ENCODE assay signal across 21 cellular contexts in the genomic region with DNA sequence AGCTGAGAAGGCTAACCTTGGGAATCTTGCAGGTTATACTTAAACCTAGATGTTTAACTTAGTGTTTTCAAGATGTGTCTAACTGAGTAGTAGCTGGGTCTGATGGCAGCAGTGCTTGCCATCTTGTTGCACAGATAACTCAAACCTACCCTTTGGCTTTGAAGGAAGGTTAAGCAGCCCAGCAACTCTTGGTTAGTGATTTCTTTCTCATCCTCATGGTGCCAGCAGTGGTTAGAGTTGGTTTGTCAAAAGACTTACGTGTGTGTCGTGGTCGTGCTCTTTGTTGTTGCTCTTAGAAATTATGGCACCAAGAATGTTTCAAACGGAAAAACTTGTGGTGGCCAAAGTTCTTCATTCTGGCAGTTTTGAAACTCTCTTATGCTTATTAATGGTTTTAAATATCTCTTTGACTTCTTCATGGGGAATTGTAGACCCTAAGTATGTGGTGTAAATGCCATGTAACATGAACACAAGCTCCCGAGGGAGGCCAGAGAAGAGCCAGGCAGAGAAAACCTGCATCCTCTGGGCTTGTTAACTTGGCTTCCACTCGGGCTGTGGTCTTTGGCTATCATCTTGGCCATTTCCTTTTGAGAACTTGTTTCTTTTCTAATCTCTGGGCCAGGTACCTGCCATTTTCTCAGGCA.
A peak's percentile ranks its signal among the peaks of the same experiment; 100 is the strongest.
DNase-seq lines count a peak whose midpoint lies in the region; ATAC-seq, FAIRE-seq and TF ChIP-seq lines count a peak whose summit lies in the region.
"Had no signal": no experiment of that assay in that cellular context is flagged by ENCODE, and none has a peak within 500 bp of the region (broad histone marks: within the 10 kb centered on the region; RNA-seq: fewer than 3 reads in every experiment).

No MANE protein-coding gene starts in this region.

- POLR2A ChIA-PET in endothelial cell of umbilical vein (lab: Charles Lee) = no interaction called here

- dilution Hi-C loops in endothelial cell of umbilical vein (cut with MboI; ENCODE audit: extremely low pct_ligation_motif_present, low sequenced_read_pairs) = no loop called here

- TF ChIP-seq CTCF in endothelial cell of umbilical vein (IDR thresholded peaks at IDR 0.05; ENCODE audit: extremely low read depth in 1 of 2, insufficient read depth in 1 of 2, low read depth in 1 of 2, low read length in 2 of 2) (no peak), progenitor cell of endocrine pancreas (IDR thresholded peaks at IDR 0.05; ENCODE audit: unreplicated experiment) (no peak), heart left ventricle (IDR thresholded peaks at IDR 0.05) (no peak)

- no peaks in the 10 kb centered on the region for H3K27me3 Mint-ChIP-seq in progenitor cell of endocrine pancreas
- H3K27me3 Mint-ChIP-seq: CD4-positive, alpha-beta memory T cell had no signal

- H3K27me3 ChIP-seq in endothelial cell of umbilical vein (ENCODE audit: control insufficient read depth in 2 of 2, insufficient read depth in 2 of 2, low read length in 2 of 2) (no peaks in the 10 kb centered on the region), heart left ventricle (no peaks in the 10 kb centered on the region)
- H3K27me3 ChIP-seq: BE2C had no signal

- H3K36me3 Mint-ChIP-seq in progenitor cell of endocrine pancreas (ENCODE audit: insufficient read depth) = peaks cover 37% of the 10 kb centered on the region

- H3K9me1 ChIP-seq in endothelial cell of umbilical vein (replicated peaks; ENCODE audit: control insufficient read depth, extremely low read depth, insufficient read depth, low read length) = no peaks in the 10 kb centered on the region

- H3K9me3 ChIP-seq in endothelial cell of umbilical vein (replicated peaks; ENCODE audit: control insufficient read depth, insufficient read depth, low read length) = no peaks in the 10 kb centered on the region
- no peaks in the 10 kb centered on the region for H3K9me3 ChIP-seq in heart left ventricle
- H3K9me3 ChIP-seq: BE2C, HAP-1 had no signal

- CTCF ChIA-PET in endothelial cell of umbilical vein (lab: Charles Lee) = interaction anchor here (0.8 kb wide), 1 partner anchor 61 kb away, joined by 3 read pairs; a partner anchor contains a TSS

- no peak for ATAC-seq in heart left ventricle

- TF ChIP-seq POLR2A in GM12891 (IDR thresholded peaks at IDR 0.05; ENCODE audit: low read depth, low read length) (no peak), endothelial cell of umbilical vein (IDR thresholded peaks at IDR 0.05; ENCODE audit: low read depth, low read length) (no peak), heart left ventricle (IDR thresholded peaks at IDR 0.05) (no peak)

- no peaks in the 10 kb centered on the region for H3K79me2 ChIP-seq in endothelial cell of umbilical vein (ENCODE audit: control insufficient read depth, insufficient read depth, low read length)

- H3K4me3 Mint-ChIP-seq in progenitor cell of endocrine pancreas (ENCODE audit: low read depth) = no peak overlapping the region
- H3K4me3 Mint-ChIP-seq: CD4-positive, alpha-beta memory T cell had no signal

- H3K9ac ChIP-seq in endothelial cell of umbilical vein (replicated peaks; ENCODE audit: extremely low read depth, insufficient read depth, low read length) = no peak overlapping the region

- H3K27ac ChIP-seq in endothelial cell of umbilical vein (ENCODE audit: insufficient read depth, low read depth, low read length) (no peak overlapping the region), heart left ventricle (no peak overlapping the region)
- H3K27ac ChIP-seq: C4-2B had no signal

- H3K4me1 ChIP-seq in endothelial cell of umbilical vein (ENCODE audit: control insufficient read depth, extremely low read depth, insufficient read depth, low read length) (no peaks in the 10 kb centered on the region), heart left ventricle (peaks cover 0 to 11% (median 5%) of the 10 kb centered on the region in 12 donors)

- H3K4me3 ChIP-seq in endothelial cell of umbilical vein (replicated peaks in 1 of 3; ENCODE audit: insufficient read depth in 1 of 3, low read depth in 1 of 3, low read length in 3 of 3) (no peak overlapping the region), heart left ventricle (no peak overlapping the region)
- H3K4me3 ChIP-seq: HAP-1 had no signal

- H3K4me2 ChIP-seq in endothelial cell of umbilical vein (ENCODE audit: insufficient read depth, low read length) = no peak overlapping the region

- DNase-seq in GM12891 (ENCODE audit: insufficient read length, low spot score) (no peak), MV-4-11 (lab: John Stamatoyannopoulos, UW) (peak; percentile 18), endothelial cell of umbilical vein (ENCODE audit: low read depth, low spot score) (no peak), progenitor cell of endocrine pancreas (ENCODE audit: low spot score, unreplicated experiment) (no peak), NCI-H510A treated with DMSO at 0.1 percent for 48 hours (lab: John Stamatoyannopoulos, UW) (no peak), heart left ventricle (no peak), anterior cingulate cortex (lab: John Stamatoyannopoulos, UW) (no peak), midbrain (lab: John Stamatoyannopoulos, UW) (no peak)
- DNase-seq: BE2C; CD4-positive, alpha-beta memory T cell; COR-L47; DMS153; DMS79 treated with DMSO at 0.1 percent for 48 hours; EL had no signal

- intact Hi-C loops in endothelial cell of umbilical vein (cut with micrococcal nuclease) = no loop called here
- intact Hi-C loops in heart left ventricle (cut with DNase I) = no loop called here

- H3K4me1 Mint-ChIP-seq in progenitor cell of endocrine pancreas (ENCODE audit: low read depth) = peaks cover 7% of the 10 kb centered on the region

- no peaks in the 10 kb centered on the region for H3K9me3 Mint-ChIP-seq in progenitor cell of endocrine pancreas (ENCODE audit: low read depth)
- H3K9me3 Mint-ChIP-seq: CD4-positive, alpha-beta memory T cell had no signal

- TSS peak; percentile 8 for BruUV-seq in endothelial cell of umbilical vein (replicated peaks; lab: Mats Ljungman, UMichigan)

- 90 to 94% (median 92%) methylated on average over 6 of the region's 6 CpGs for WGBS in heart left ventricle, 4 donors

- FAIRE-seq in GM12891 (lab: Jason Lieb, UNC) (peak; percentile 61), endothelial cell of umbilical vein (lab: Jason Lieb, UNC) (no peak)
- FAIRE-seq: A204.1, D721Med, G401.6, GM19239, H1 had no signal

- H3K36me3 ChIP-seq in endothelial cell of umbilical vein (ENCODE audit: control insufficient read depth in 2 of 2, extremely low read depth in 1 of 2, insufficient read depth in 2 of 2, low read length in 2 of 2) (peaks cover 9 to 12% of the 10 kb centered on the region in 2 experiments), heart left ventricle (peaks cover 0 to 98% (median 87%) of the 10 kb centered on the region in 9 donors)

- H4K20me1 ChIP-seq in endothelial cell of umbilical vein (replicated peaks; ENCODE audit: control insufficient read depth, extremely low read depth, insufficient read depth, low read length) = no peaks in the 10 kb centered on the region

- H3K27ac Mint-ChIP-seq in progenitor cell of endocrine pancreas = peak overlapping the region; percentile 74

- H2AFZ ChIP-seq in endothelial cell of umbilical vein (ENCODE audit: low read depth, low read length) = no peak overlapping the region

TF ChIP-seq in GM12891, 5 proteins besides CTCF, POLR2A, EP300 and RAD21:
- no peak for TF ChIP-seq SPI1 (IDR thresholded peaks at IDR 0.05; ENCODE audit: low read depth, low read length)
- TF ChIP-seq POU2F2 (IDR thresholded peaks at IDR 0.05; ENCODE audit: low read depth, low read length) = no peak
- no peak for TF ChIP-seq POLR2AphosphoS5 (IDR thresholded peaks at IDR 0.05; ENCODE audit: low read depth, low read length)
- no peak for TF ChIP-seq PAX5 (IDR thresholded peaks at IDR 0.05; ENCODE audit: insufficient read depth, low read length, severe bottlenecking)

TF ChIP-seq in endothelial cell of umbilical vein, 7 proteins besides CTCF, POLR2A, EP300 and RAD21:
- TF ChIP-seq, protein P1, sequence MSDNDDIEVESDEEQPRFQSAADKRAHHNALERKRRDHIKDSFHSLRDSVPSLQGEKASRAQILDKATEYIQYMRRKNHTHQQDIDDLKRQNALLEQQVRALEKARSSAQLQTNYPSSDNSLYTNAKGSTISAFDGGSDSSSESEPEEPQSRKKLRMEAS (IDR thresholded peaks at IDR 0.05; ENCODE audit: insufficient read depth, insufficient read length) = no peak
- no peak for TF ChIP-seq JUN (IDR thresholded peaks at IDR 0.05; ENCODE audit: borderline replicate concordance, insufficient read depth, insufficient read length, low read depth)
- no peak for TF ChIP-seq GATA2 (IDR thresholded peaks at IDR 0.05; ENCODE audit: insufficient read depth, insufficient read length, low read depth, low read length)
- TF ChIP-seq FOS (IDR thresholded peaks at IDR 0.05; ENCODE audit: borderline replicate concordance, insufficient read depth, low read length) = no peak
- no peak for TF ChIP-seq MYC (IDR thresholded peaks at IDR 0.05; ENCODE audit: low read depth, low read length)
- no peak for TF ChIP-seq POLR2AphosphoS5 (IDR thresholded peaks at IDR 0.05; ENCODE audit: insufficient read depth, low read depth, low read length)
- no peak for TF ChIP-seq EZH2 (IDR thresholded peaks at IDR 0.05; ENCODE audit: borderline replicate concordance, low read depth, low read length, severe bottlenecking)
